17 cellular contexts compared by ENCODE assay signal in genomic region chr6:32860674-32861073, GRCh38. TPM values are rescaled to one million over a fixed set of nuclear protein-coding genes. Genes with fewer than 3 reads are reported as not detected.
DNase-seq lines count a peak whose midpoint lies in the region; ATAC-seq, FAIRE-seq and TF ChIP-seq lines count a peak whose summit lies in the region.
"Had no signal": no experiment of that assay in that cellular context is flagged by ENCODE, and none has a peak within 500 bp of the region (broad histone marks: within the 10 kb centered on the region; RNA-seq: fewer than 3 reads in every experiment).

No MANE protein-coding gene starts in this region.

- ATAC-seq in CD4-positive, CD25-positive, alpha-beta regulatory T cell (ENCODE audit: low read depth in 2 of 2), result no peak
- ATAC-seq in activated T-helper 17 cell treated with anti-CD3 and anti-CD28 coated beads, Interleukin-2, amount 50 U/mL, for 72 hours (replicated peaks), result no peak
- no peak for ATAC-seq in activated CD4-positive, CD25-positive, alpha-beta regulatory T cell treated with anti-CD3 and anti-CD28 coated beads, Interleukin-2, amount 50 U/mL, for 24 hours
- ATAC-seq: activated naive CD4-positive, alpha-beta T cell treated with anti-CD3 and anti-CD28 coated beads, Interleukin-2, amount 50 U/mL, for 72 hours had no signal

- FAIRE-seq in keratinocyte (lab: Jason Lieb, UNC), result no peak

- H3K27ac Mint-ChIP-seq in CD4-positive, CD25-positive, alpha-beta regulatory T cell, result peak overlapping the region in 1 of 3 donors; percentile 28
- H3K27ac Mint-ChIP-seq in H9, result peak overlapping the region in 1 of 3 experiments; percentile 72; a peak in 2 of 7 replicates
- peak overlapping the region; percentile 53 for H3K27ac Mint-ChIP-seq in activated T-helper 17 cell treated with anti-CD3 and anti-CD28 coated beads, Interleukin-2, amount 50 U/mL, for 72 hours

- peak overlapping the region; percentile 82 for H3T11ph ChIP-seq in H9 (ENCODE audit: low read length)

- H3K9me1 ChIP-seq in keratinocyte (ENCODE audit: control insufficient read depth, extremely low read depth, insufficient read depth, low read length), result no peaks in the 10 kb centered on the region

- no peak overlapping the region for H3K9ac ChIP-seq in H9 (ENCODE audit: extremely low read depth, insufficient read length, low read length)
- peak overlapping the region; percentile 52 for H3K9ac ChIP-seq in keratinocyte (ENCODE audit: control insufficient read depth, extremely low read depth, insufficient read depth, low read length)
- no peak overlapping the region for H3K9ac ChIP-seq in colonic mucosa (ENCODE audit: low read depth in 2 of 2, low read length in 2 of 2)

- no peaks in the 10 kb centered on the region for H3K23me2 ChIP-seq in H9 (ENCODE audit: insufficient read length, low read depth, low read length, poor library complexity, severe bottlenecking)

- intact Hi-C loops in colonic mucosa (cut with DNase I), result loop anchor here (10.0 kb wide), 1 partner anchor 446 kb away; no protein-coding TSS in a partner anchor

- H3K4me2 ChIP-seq in H9 (ENCODE audit: insufficient read depth, insufficient read length, low read length) (no peak overlapping the region), keratinocyte (ENCODE audit: control insufficient read depth, extremely low read depth, insufficient read depth, low read depth, low read length) (peak overlapping the region; percentile 67)

- H3K27me3 ChIP-seq in CD4-positive, CD25-positive, alpha-beta regulatory T cell (ENCODE audit: control insufficient read depth, insufficient read depth, low read length), result no peaks in the 10 kb centered on the region
- H3K27me3 ChIP-seq in H9 (ENCODE audit: insufficient read depth, low read length) (peaks cover under 1% of the 10 kb centered on the region; the same call in 1 of the 2 replicates), keratinocyte (ENCODE audit: control insufficient read depth, extremely low read depth, insufficient read depth, low read length) (no peaks in the 10 kb centered on the region), tibial nerve (no peaks in the 10 kb centered on the region), colonic mucosa (no peaks in the 10 kb centered on the region)
- H3K27me3 ChIP-seq: heart left ventricle, Peyer's patch had no signal

- H3K9me3 Mint-ChIP-seq in CD4-positive, CD25-positive, alpha-beta regulatory T cell, result no peaks in the 10 kb centered on the region
- no peaks in the 10 kb centered on the region for H3K9me3 Mint-ChIP-seq in H9
- no peaks in the 10 kb centered on the region for H3K9me3 Mint-ChIP-seq in activated T-helper 17 cell treated with anti-CD3 and anti-CD28 coated beads, Interleukin-2, amount 50 U/mL, for 72 hours
- H3K9me3 Mint-ChIP-seq: activated naive CD4-positive, alpha-beta T cell treated with anti-CD3 and anti-CD28 coated beads, Interleukin-2, amount 50 U/mL, for 72 hours had no signal

- H3K4me1 ChIP-seq in CD4-positive, CD25-positive, alpha-beta regulatory T cell (ENCODE audit: control insufficient read depth, insufficient read depth, low read length, poor library complexity, severe bottlenecking), result peaks cover 31% of the 10 kb centered on the region
- no peaks in the 10 kb centered on the region for H3K4me1 ChIP-seq in H9 (ENCODE audit: insufficient read depth, low read length)
- peaks cover 19% of the 10 kb centered on the region for H3K4me1 ChIP-seq in keratinocyte (ENCODE audit: control insufficient read depth, extremely low read depth, insufficient read depth, low read length)
- peaks cover 0 to 5% (median 2%) of the 10 kb centered on the region in 4 donors for H3K4me1 ChIP-seq in tibial nerve
- no peaks in the 10 kb centered on the region for H3K4me1 ChIP-seq in colonic mucosa
- H3K4me1 ChIP-seq: BE2C had no signal

- H4K20me1 ChIP-seq in H9 (ENCODE audit: control insufficient read depth, insufficient read depth, insufficient read length) (no peaks in the 10 kb centered on the region), keratinocyte (ENCODE audit: control insufficient read depth, extremely low read depth, insufficient read depth, low read length) (no peaks in the 10 kb centered on the region)

- no peak overlapping the region for H2BK12ac ChIP-seq in H9 (ENCODE audit: insufficient read length, low read depth, low read length)

- H2BK5ac ChIP-seq in H9 (ENCODE audit: insufficient read length, low read length), result no peak overlapping the region

- dilution Hi-C loops in keratinocyte (cut with MboI; ENCODE audit: extremely low pct_ligation_motif_present, low sequenced_read_pairs), result no loop called here

- no peak overlapping the region for H3K4ac ChIP-seq in H9 (ENCODE audit: low read depth, low read length)

- no peak overlapping the region for H4K91ac ChIP-seq in H9 (ENCODE audit: insufficient read length, low read depth, low read length)

- peak overlapping the region; percentile 49 for H2BK20ac ChIP-seq in H9 (ENCODE audit: low read depth, low read length, poor library complexity, severe bottlenecking)

- H2BK120ac ChIP-seq in H9 (ENCODE audit: low read depth, low read length, poor library complexity, severe bottlenecking), result no peak overlapping the region

- no peaks in the 10 kb centered on the region for H3K79me2 ChIP-seq in H9 (ENCODE audit: insufficient read depth, low read length)
- H3K79me2 ChIP-seq in keratinocyte (ENCODE audit: control insufficient read depth, insufficient read depth, low read length), result no peaks in the 10 kb centered on the region

- DNase-seq in CD4-positive, CD25-positive, alpha-beta regulatory T cell, result no peak
- DNase-seq in H9 (no peak), keratinocyte (ENCODE audit: low read depth, low spot score) (no peak), H4 (ENCODE audit: low spot score) (no peak), tibial nerve (ENCODE audit: low spot score in 2 of 2) (no peak), colonic mucosa (no peak)
- DNase-seq: BE2C, erythroblast, heart left ventricle, left cardiac atrium, NCI-H1436 treated with DMSO at 0.1 percent for 48 hours, NCI-H446 treated with DMSO at 0.1 percent for 48 hours, Peyer's patch had no signal

- H3K23ac ChIP-seq in H9 (ENCODE audit: insufficient read length, low read depth, low read length), result no peak overlapping the region

- H4K8ac ChIP-seq in H9 (replicated peaks; ENCODE audit: insufficient read length, low read depth, low read length), result no peak overlapping the region

- no peak overlapping the region for H3K14ac ChIP-seq in H9 (ENCODE audit: insufficient read depth, low read length)

- H3K4me3 ChIP-seq in CD4-positive, CD25-positive, alpha-beta regulatory T cell (ENCODE audit: low read depth, low read length), result no peak overlapping the region
- H3K4me3 ChIP-seq in keratinocyte (ENCODE audit: control insufficient read depth in 2 of 3, extremely low read depth in 1 of 3, insufficient read depth in 2 of 3, low read depth in 1 of 3, low read length in 3 of 3) (peak overlapping the region in 1 of 3 experiments; percentile 7), tibial nerve (no peak overlapping the region), colonic mucosa (no peak overlapping the region)
- H3K4me3 ChIP-seq: heart left ventricle, Peyer's patch had no signal

- no peaks in the 10 kb centered on the region for H3K27me3 Mint-ChIP-seq in CD4-positive, CD25-positive, alpha-beta regulatory T cell
- peaks cover 36% of the 10 kb centered on the region for H3K27me3 Mint-ChIP-seq in H9 (ENCODE audit: low read depth)
- H3K27me3 Mint-ChIP-seq in activated T-helper 17 cell treated with anti-CD3 and anti-CD28 coated beads, Interleukin-2, amount 50 U/mL, for 72 hours, result no peaks in the 10 kb centered on the region

- no peaks in the 10 kb centered on the region for H3K9me3 ChIP-seq in CD4-positive, CD25-positive, alpha-beta regulatory T cell (ENCODE audit: control insufficient read depth in 2 of 2, low read length in 2 of 2)
- H3K9me3 ChIP-seq in H9 (ENCODE audit: control insufficient read depth, low read depth, low read length), result no peaks in the 10 kb centered on the region
- no peaks in the 10 kb centered on the region for H3K9me3 ChIP-seq in keratinocyte (ENCODE audit: control insufficient read depth, low read depth, low read length)
- H3K9me3 ChIP-seq in tibial nerve, result no peaks in the 10 kb centered on the region
- H3K9me3 ChIP-seq in colonic mucosa, result no peaks in the 10 kb centered on the region
- H3K9me3 ChIP-seq: BE2C, heart left ventricle, Peyer's patch had no signal

- peaks cover 24 to 51% (median 41%) of the 10 kb centered on the region in 4 donors for H3K4me1 Mint-ChIP-seq in CD4-positive, CD25-positive, alpha-beta regulatory T cell
- peaks cover 8 to 9% of the 10 kb centered on the region in 2 experiments for H3K4me1 Mint-ChIP-seq in H9
- H3K4me1 Mint-ChIP-seq in activated T-helper 17 cell treated with anti-CD3 and anti-CD28 coated beads, Interleukin-2, amount 50 U/mL, for 72 hours, result peaks cover 44% of the 10 kb centered on the region

- TF ChIP-seq CTCF in H9 (conservative IDR thresholded peaks at IDR 0.05), result no peak
- no peak for TF ChIP-seq CTCF in keratinocyte (optimal IDR thresholded peaks at IDR 0.05 in 1 of 3, IDR thresholded peaks at IDR 0.05 in 1 of 3, conservative IDR thresholded peaks at IDR 0.05 in 1 of 3; ENCODE audit: extremely low read depth in 1 of 3, insufficient read depth in 2 of 3, low read length in 3 of 3)
- no peak for TF ChIP-seq CTCF in tibial nerve (IDR thresholded peaks at IDR 0.05)
- TF ChIP-seq CTCF in colonic mucosa (IDR thresholded peaks at IDR 0.05), result no peak

- H3K18ac ChIP-seq in H9 (ENCODE audit: insufficient read length, low read depth, low read length), result no peak overlapping the region

- no peak for TF ChIP-seq EP300 in tibial nerve (IDR thresholded peaks at IDR 0.05)

- no peak for TF ChIP-seq POLR2A in tibial nerve (IDR thresholded peaks at IDR 0.05)

- H2AFZ ChIP-seq in H9 (ENCODE audit: low read length) (no peak overlapping the region), keratinocyte (ENCODE audit: control insufficient read depth, low read length) (no peak overlapping the region)

- no peak overlapping the region for H3K56ac ChIP-seq in H9 (ENCODE audit: insufficient read length, low read depth, low read length)

- H3K36me3 Mint-ChIP-seq in CD4-positive, CD25-positive, alpha-beta regulatory T cell, result peaks cover 40% of the 10 kb centered on the region
- H3K36me3 Mint-ChIP-seq in H9 (ENCODE audit: insufficient read depth in 1 of 3, low read depth in 3 of 3), result no peaks in the 10 kb centered on the region
- peaks cover 75% of the 10 kb centered on the region for H3K36me3 Mint-ChIP-seq in activated T-helper 17 cell treated with anti-CD3 and anti-CD28 coated beads, Interleukin-2, amount 50 U/mL, for 72 hours (ENCODE audit: low read depth)

- no peak overlapping the region for H4K5ac ChIP-seq in H9 (ENCODE audit: insufficient read length, low read depth, low read length)

- H2BK15ac ChIP-seq in H9 (ENCODE audit: low read depth, low read length), result no peak overlapping the region

- WGBS in H9 (ENCODE audit: extremely low coverage, insufficient read length, low lambda C conversion rate), result no CpG with 5 or more reads among the region's 1 CpG
- 84% methylated on average over 1 of the region's 1 CpG for WGBS in tibial nerve, 2 donors

- peak overlapping the region; percentile 6 for H3K27ac ChIP-seq in CD4-positive, CD25-positive, alpha-beta regulatory T cell (ENCODE audit: insufficient read depth, low read length, poor library complexity, severe bottlenecking)
- no peak overlapping the region for H3K27ac ChIP-seq in H9 (ENCODE audit: insufficient read length, low read depth, low read length)
- peak overlapping the region; percentile 70 for H3K27ac ChIP-seq in keratinocyte (ENCODE audit: control insufficient read depth, insufficient read depth, low read length)
- H3K27ac ChIP-seq in tibial nerve, result no peak overlapping the region
- H3K27ac ChIP-seq in colonic mucosa, result no peak overlapping the region
- H3K27ac ChIP-seq: heart left ventricle had no signal

- peaks cover 59% of the 10 kb centered on the region for H3K36me3 ChIP-seq in CD4-positive, CD25-positive, alpha-beta regulatory T cell (ENCODE audit: control insufficient read depth, insufficient read depth, low read length)
- H3K36me3 ChIP-seq in keratinocyte (ENCODE audit: control insufficient read depth in 2 of 2, extremely low read depth in 1 of 2, insufficient read depth in 2 of 2, low read length in 2 of 2) (no peaks in the 10 kb centered on the region), tibial nerve (peaks cover 0 to 34% (median 7%) of the 10 kb centered on the region in 3 donors), colonic mucosa (peaks cover 6% of the 10 kb centered on the region)
- H3K36me3 ChIP-seq: BE2C had no signal

- no peaks in the 10 kb centered on the region for H3K79me1 ChIP-seq in H9 (ENCODE audit: insufficient read depth, low read depth, low read length, poor library complexity, severe bottlenecking)

- H3K4me3 Mint-ChIP-seq in CD4-positive, CD25-positive, alpha-beta regulatory T cell, result peak overlapping the region in 1 of 4 donors; percentile 24
- H3K4me3 Mint-ChIP-seq in H9, result no peak overlapping the region
- H3K4me3 Mint-ChIP-seq in activated T-helper 17 cell treated with anti-CD3 and anti-CD28 coated beads, Interleukin-2, amount 50 U/mL, for 72 hours, result no peak overlapping the region

- H2AK5ac ChIP-seq in H9 (ENCODE audit: insufficient read length, low read length), result no peak overlapping the region

RNA-seq across cellular contexts. Expression of gene PSMB9, which starts 6.7 kb away (rescaled TPM):
- total RNA-seq in CD4-positive, CD25-positive, alpha-beta regulatory T cell, result 148 TPM
- 100 to 1,000 TPM; 503 to 896 (median 615) TPM for polyA plus RNA-seq in CD4-positive, CD25-positive, alpha-beta regulatory T cell
- total RNA-seq in H9 (2021) (3.2 and 3.5 TPM in 2 replicates), tibial nerve (10 to 100 TPM; 18.4 to 34.3 (median 20.0) TPM), colonic mucosa (10 to 100 TPM; 43.0 to 66.0 TPM)
- total RNA-seq in activated T-helper 17 cell treated with anti-CD3 and anti-CD28 coated beads, Interleukin-2, amount 50 U/mL, for 72 hours, result 100 to 1,000 TPM; 203 to 215 TPM
- polyA plus RNA-seq in keratinocyte, result 21.3 to 29.0 TPM (median 25.4 TPM) in 3 replicates
- 0.69 TPM for polyA plus RNA-seq in keratinocyte (2011; ENCODE audit: low read depth)
- polyA plus RNA-seq in keratinocyte (2011; cell fraction: cytosol; rRNA removed), result 10.9 and 17.9 TPM in 2 replicates
- 6.6 TPM in 2 replicates for polyA plus RNA-seq in keratinocyte (2011; cell fraction: nucleus; rRNA removed)
- 1.4 and 28.6 TPM in 2 replicates for polyA plus RNA-seq in keratinocyte (2012; ENCODE audit: low replicate concordance)
- polyA minus RNA-seq in keratinocyte, result 13.0 to 16.5 TPM (median 14.0 TPM) in 3 replicates
- polyA minus RNA-seq in keratinocyte (2011; cell fraction: cytosol; rRNA and poly(A)+ RNA removed), result 9.2 TPM
- 1.3 and 1.5 TPM in 2 replicates for polyA minus RNA-seq in keratinocyte (2011; cell fraction: nucleus; rRNA and poly(A)+ RNA removed)
- 120 and 150 TPM in 2 replicates for total RNA-seq in H4 (2014; rRNA removed; shearing (Covaris generic))

RNA-seq across cellular contexts. Expression of gene TAP1, which starts 7.2 kb away (rescaled TPM):
- total RNA-seq in CD4-positive, CD25-positive, alpha-beta regulatory T cell, result 220 TPM
- polyA plus RNA-seq in CD4-positive, CD25-positive, alpha-beta regulatory T cell, result 100 to 1,000 TPM; 386 to 477 (median 440) TPM
- total RNA-seq in H9 (2021) (12.1 and 12.7 TPM in 2 replicates), tibial nerve (10 to 100 TPM; 27.2 to 45.9 (median 34.4) TPM), colonic mucosa (100 to 1,000 TPM in 1 of 2 donors, 10 to 100 TPM in 1; 86.9 to 128 TPM)
- 100 to 1,000 TPM; 302 to 387 TPM for total RNA-seq in activated T-helper 17 cell treated with anti-CD3 and anti-CD28 coated beads, Interleukin-2, amount 50 U/mL, for 72 hours
- 56.1 to 81.7 TPM (median 61.4 TPM) in 3 replicates for polyA plus RNA-seq in keratinocyte
- 10.9 TPM for polyA plus RNA-seq in keratinocyte (2011; ENCODE audit: low read depth)
- polyA plus RNA-seq in keratinocyte (2011; cell fraction: cytosol; rRNA removed), result 44.3 and 45.6 TPM in 2 replicates
- 92.6 and 97.3 TPM in 2 replicates for polyA plus RNA-seq in keratinocyte (2011; cell fraction: nucleus; rRNA removed)
- polyA plus RNA-seq in keratinocyte (2012; ENCODE audit: low replicate concordance), result 47.4 and 68.3 TPM in 2 replicates
- 74.6 to 93.6 TPM (median 82.4 TPM) in 3 replicates for polyA minus RNA-seq in keratinocyte
- 72.1 TPM for polyA minus RNA-seq in keratinocyte (2011; cell fraction: cytosol; rRNA and poly(A)+ RNA removed)
- 81.8 and 84.9 TPM in 2 replicates for polyA minus RNA-seq in keratinocyte (2011; cell fraction: nucleus; rRNA and poly(A)+ RNA removed)
- 60.9 and 66.1 TPM in 2 replicates for total RNA-seq in H4 (2014; rRNA removed; shearing (Covaris generic))

RNA-seq across cellular contexts. Expression of gene PSMB8, which starts 16.8 kb away (rescaled TPM):
- 185 TPM for total RNA-seq in CD4-positive, CD25-positive, alpha-beta regulatory T cell
- 100 to 1,000 TPM; 462 to 803 (median 547) TPM for polyA plus RNA-seq in CD4-positive, CD25-positive, alpha-beta regulatory T cell
- total RNA-seq in H9 (2021) (17.6 and 19.1 TPM in 2 replicates), tibial nerve (10 to 100 TPM; 16.3 to 39.0 (median 28.4) TPM), colonic mucosa (100 to 1,000 TPM; 152 to 154 TPM)
- 100 to 1,000 TPM; 286 to 344 TPM for total RNA-seq in activated T-helper 17 cell treated with anti-CD3 and anti-CD28 coated beads, Interleukin-2, amount 50 U/mL, for 72 hours
- polyA plus RNA-seq in keratinocyte, result 44.4 to 66.7 TPM (median 63.4 TPM) in 3 replicates
- polyA plus RNA-seq in keratinocyte (2011; ENCODE audit: low read depth), result 10.5 TPM
- 34.6 and 43.8 TPM in 2 replicates for polyA plus RNA-seq in keratinocyte (2011; cell fraction: cytosol; rRNA removed)
- polyA plus RNA-seq in keratinocyte (2011; cell fraction: nucleus; rRNA removed), result 24.8 and 26.6 TPM in 2 replicates
- polyA plus RNA-seq in keratinocyte (2012; ENCODE audit: low replicate concordance), result 17.9 and 59.2 TPM in 2 replicates
- polyA minus RNA-seq in keratinocyte, result 20.2 to 36.4 TPM (median 31.7 TPM) in 3 replicates
- 11.1 TPM for polyA minus RNA-seq in keratinocyte (2011; cell fraction: cytosol; rRNA and poly(A)+ RNA removed)
- 4.3 and 5.0 TPM in 2 replicates for polyA minus RNA-seq in keratinocyte (2011; cell fraction: nucleus; rRNA and poly(A)+ RNA removed)
- 210 and 212 TPM in 2 replicates for total RNA-seq in H4 (2014; rRNA removed; shearing (Covaris generic))

RNA-seq across cellular contexts. Expression of gene TAP2, which starts 22.1 kb away (rescaled TPM):
- 165 TPM for total RNA-seq in CD4-positive, CD25-positive, alpha-beta regulatory T cell
- 10 to 100 TPM in 3 of 4 donors, 1 to 10 TPM in 1; 7.2 to 56.3 (median 31.9) TPM for polyA plus RNA-seq in CD4-positive, CD25-positive, alpha-beta regulatory T cell
- total RNA-seq in H9 (2021), result 16.3 and 20.3 TPM in 2 replicates
- total RNA-seq in activated T-helper 17 cell treated with anti-CD3 and anti-CD28 coated beads, Interleukin-2, amount 50 U/mL, for 72 hours, result 100 to 1,000 TPM in 1 of 2 donors, 10 to 100 TPM in 1; 94.0 to 169 TPM
- polyA plus RNA-seq in keratinocyte, result 24.5 to 50.7 TPM (median 32.6 TPM) in 3 replicates
- 4.3 TPM for polyA plus RNA-seq in keratinocyte (2011; ENCODE audit: low read depth)
- 7.8 and 9.5 TPM in 2 replicates for polyA plus RNA-seq in keratinocyte (2011; cell fraction: cytosol; rRNA removed)
- polyA plus RNA-seq in keratinocyte (2011; cell fraction: nucleus; rRNA removed), result 69.2 and 76.6 TPM in 2 replicates
- polyA plus RNA-seq in keratinocyte (2012; ENCODE audit: low replicate concordance), result 21.9 and 59.2 TPM in 2 replicates
- polyA minus RNA-seq in keratinocyte, result 49.4 to 105 TPM (median 68.7 TPM) in 3 replicates
- polyA minus RNA-seq in keratinocyte (2011; cell fraction: cytosol; rRNA and poly(A)+ RNA removed), result 24.0 TPM
- polyA minus RNA-seq in keratinocyte (2011; cell fraction: nucleus; rRNA and poly(A)+ RNA removed), result 94.4 and 116 TPM in 2 replicates
- total RNA-seq in H4 (2014; rRNA removed; shearing (Covaris generic)), result 27.4 and 29.8 TPM in 2 replicates
- total RNA-seq in tibial nerve, result 10 to 100 TPM; 14.1 to 21.9 (median 19.8) TPM
- total RNA-seq in colonic mucosa, result 10 to 100 TPM; 45.2 to 95.1 TPM

RNA-seq across cellular contexts. Expression of gene HLA-DOB, which starts 43.9 kb away (rescaled TPM):
- 6.8 TPM for total RNA-seq in CD4-positive, CD25-positive, alpha-beta regulatory T cell
- polyA plus RNA-seq in CD4-positive, CD25-positive, alpha-beta regulatory T cell, result 1 to 10 TPM in 2 of 4 donors, under 1 TPM in 2; 0.31 to 4.3 (median 1.6) TPM
- 0.20 TPM in 1 of 2 replicates, not detected in the other for total RNA-seq in H9 (2021)
- 1 to 10 TPM; 2.8 to 4.2 TPM for total RNA-seq in activated T-helper 17 cell treated with anti-CD3 and anti-CD28 coated beads, Interleukin-2, amount 50 U/mL, for 72 hours
- 9.2 to 12.7 TPM (median 12.5 TPM) in 3 replicates for polyA plus RNA-seq in keratinocyte
- polyA plus RNA-seq in keratinocyte (2011; ENCODE audit: low read depth), result 0.34 TPM
- 4.4 and 6.7 TPM in 2 replicates for polyA plus RNA-seq in keratinocyte (2011; cell fraction: cytosol; rRNA removed)
- 24.8 and 29.0 TPM in 2 replicates for polyA plus RNA-seq in keratinocyte (2011; cell fraction: nucleus; rRNA removed)
- 3.8 and 7.3 TPM in 2 replicates for polyA plus RNA-seq in keratinocyte (2012; ENCODE audit: low replicate concordance)
- 4.6 to 5.1 TPM (median 4.9 TPM) in 3 replicates for polyA minus RNA-seq in keratinocyte
- not detected for polyA minus RNA-seq in keratinocyte (2011; cell fraction: cytosol; rRNA and poly(A)+ RNA removed)
- 5.6 and 5.8 TPM in 2 replicates for polyA minus RNA-seq in keratinocyte (2011; cell fraction: nucleus; rRNA and poly(A)+ RNA removed)
- total RNA-seq in H4 (2014; rRNA removed; shearing (Covaris generic)), result not detected in 2 replicates
- total RNA-seq in tibial nerve, result 1 to 10 TPM in 2 of 4 donors, not detected in 2; 2.1 to 3.5 TPM
- under 1 TPM; 0.58 to 0.69 TPM for total RNA-seq in colonic mucosa
- total RNA-seq: cerebellum had no signal

Comparison
In these comparisons a context has a peak if more than half of its experiments do, and no peak if none do; other contexts are left out.
1. H3K27ac ChIP-seq: peak in CD4-positive, CD25-positive, alpha-beta regulatory T cell (single experiment) and keratinocyte (single experiment); none in H9 (single experiment), tibial nerve (0 of 4) and colonic mucosa (single experiment).